Comparison of ENCODE assay signal across 28 cellular contexts in the genomic region with DNA sequence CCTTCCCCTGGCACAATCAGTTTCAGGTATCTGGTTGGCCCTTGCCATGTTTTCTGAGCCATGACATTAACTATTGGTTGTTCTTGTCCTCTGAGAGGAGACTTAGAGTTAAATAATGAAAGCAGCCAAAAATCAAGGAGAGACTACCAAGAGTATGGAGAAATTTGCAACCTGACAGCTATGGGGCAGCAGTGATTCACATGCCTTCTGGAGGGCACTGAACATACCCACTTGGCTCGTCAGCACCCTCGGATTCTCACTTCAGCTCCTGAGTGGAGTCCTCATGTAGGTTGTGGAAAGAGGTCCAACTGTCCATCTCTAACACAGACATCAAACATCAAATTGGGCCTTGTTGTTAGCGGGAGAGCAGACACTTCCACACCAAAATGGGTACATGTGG.
"Had no signal": no experiment of that assay in that cellular context is flagged by ENCODE, and none has a peak within 500 bp of the region (broad histone marks: within the 10 kb centered on the region; RNA-seq: fewer than 3 reads in every experiment).

No MANE protein-coding gene starts in this region.

- H3K27me3 ChIP-seq: body of pancreas, colonic mucosa, gastroesophageal sphincter, heart left ventricle, spleen, suprapubic skin, tibial artery, upper lobe of right lung had no signal

- H3K79me2 ChIP-seq: parathyroid adenoma had no signal

- H3K36me3 ChIP-seq: colonic mucosa, gastroesophageal sphincter, heart left ventricle, lower lobe of right lung, spleen, suprapubic skin, tibial artery, upper lobe of right lung had no signal

- H3K27me3 Mint-ChIP-seq: activated CD8-positive, alpha-beta memory T cell treated with anti-CD3 and anti-CD28 coated beads, Interleukin-2, amount 10 ng/mL, durations not matched to agents 7 days and 5 days; activated CD8-positive, alpha-beta T cell treated with anti-CD3 and anti-CD28 coated beads for 36 hours had no signal

- ATAC-seq: activated CD8-positive, alpha-beta memory T cell treated with anti-CD3 and anti-CD28 coated beads, Interleukin-2, amount 10 ng/mL, durations not matched to agents 7 days and 5 days; activated CD8-positive, alpha-beta T cell treated with anti-CD3 and anti-CD28 coated beads for 36 hours; activated naive CD4-positive, alpha-beta T cell treated with anti-CD3 and anti-CD28 coated beads, Interleukin-2, amount 50 U/mL, for 72 hours; body of pancreas; gastroesophageal sphincter; heart left ventricle; lower lobe of right lung; naive thymus-derived CD8-positive, alpha-beta T cell; psoas muscle; upper lobe of right lung had no signal

- H3K9me3 ChIP-seq: colonic mucosa, lower lobe of right lung, suprapubic skin, upper lobe of right lung had no signal

- H3K9me3 Mint-ChIP-seq: activated CD8-positive, alpha-beta T cell treated with anti-CD3 and anti-CD28 coated beads for 36 hours had no signal

- H3K4me3 Mint-ChIP-seq: activated B cell treated with CpG ODN at 0.5 μM for 24 hours; activated CD8-positive, alpha-beta memory T cell treated with anti-CD3 and anti-CD28 coated beads, Interleukin-2, amount 10 ng/mL, durations not matched to agents 7 days and 5 days; activated CD8-positive, alpha-beta T cell treated with anti-CD3 and anti-CD28 coated beads for 36 hours; naive thymus-derived CD8-positive, alpha-beta T cell; neural crest cell had no signal

- H3K27ac Mint-ChIP-seq: activated B cell treated with CpG ODN at 0.5 μM for 24 hours; activated CD8-positive, alpha-beta memory T cell treated with anti-CD3 and anti-CD28 coated beads, Interleukin-2, amount 10 ng/mL, durations not matched to agents 7 days and 5 days; activated CD8-positive, alpha-beta T cell treated with anti-CD3 and anti-CD28 coated beads for 36 hours; activated naive CD4-positive, alpha-beta T cell treated with anti-CD3 and anti-CD28 coated beads, Interleukin-2, amount 50 U/mL, for 72 hours; naive thymus-derived CD8-positive, alpha-beta T cell had no signal

- DNase-seq: activated B cell treated with CpG ODN at 0.5 μM for 24 hours; activated CD4-positive, alpha-beta T cell treated with anti-CD3 and anti-CD28 coated beads, Interleukin-2, amount 50 U/mL, for 1 hour; activated CD8-positive, alpha-beta memory T cell treated with anti-CD3 and anti-CD28 coated beads, Interleukin-2, amount 10 ng/mL, durations not matched to agents 7 days and 5 days; activated CD8-positive, alpha-beta T cell treated with anti-CD3 and anti-CD28 coated beads for 36 hours; activated naive CD4-positive, alpha-beta T cell; activated T-cell treated with anti-CD3 and anti-CD28 coated beads, Interleukin-2, amount 50 U/mL, for 48 hours; anterior cingulate cortex; body of pancreas; cerebellar nuclear complex; colonic mucosa; effector CD8-positive, alpha-beta T cell; heart left ventricle; hypothalamus; lower lobe of right lung; mesenchymal stem cell; naive thymus-derived CD8-positive, alpha-beta T cell; occipital lobe; psoas muscle; spleen; stimulated activated naive CD4-positive, alpha-beta T cell; T-helper 2 cell; tibial artery; upper lobe of right lung had no signal

- H3K9ac ChIP-seq: parathyroid adenoma had no signal

- H3K4me1 Mint-ChIP-seq: activated B cell treated with CpG ODN at 0.5 μM for 24 hours; activated CD8-positive, alpha-beta memory T cell treated with anti-CD3 and anti-CD28 coated beads, Interleukin-2, amount 10 ng/mL, durations not matched to agents 7 days and 5 days; naive thymus-derived CD8-positive, alpha-beta T cell; neural crest cell had no signal

- H3K27ac ChIP-seq: body of pancreas, colonic mucosa, gastroesophageal sphincter, heart left ventricle, lower lobe of right lung, parathyroid adenoma, psoas muscle, spleen, suprapubic skin, tibial artery, upper lobe of right lung had no signal

- H3K36me3 Mint-ChIP-seq: activated CD8-positive, alpha-beta memory T cell treated with anti-CD3 and anti-CD28 coated beads, Interleukin-2, amount 10 ng/mL, durations not matched to agents 7 days and 5 days; activated naive CD4-positive, alpha-beta T cell treated with anti-CD3 and anti-CD28 coated beads, Interleukin-2, amount 50 U/mL, for 72 hours; naive thymus-derived CD8-positive, alpha-beta T cell had no signal

- H3K4me1 ChIP-seq: body of pancreas, colonic mucosa, gastroesophageal sphincter, heart left ventricle, lower lobe of right lung, spleen, suprapubic skin, tibial artery, upper lobe of right lung had no signal

- H3K4me3 ChIP-seq: body of pancreas, colonic mucosa, gastroesophageal sphincter, heart left ventricle, lower lobe of right lung, psoas muscle, spleen, suprapubic skin, tibial artery, upper lobe of right lung had no signal

- H2AFZ ChIP-seq: parathyroid adenoma had no signal
